In genomic region chr17:48026503-48027321, GRCh38 we compare ENCODE assay signal across 8 cellular contexts.
DNase-seq lines count a peak whose midpoint lies in the region; ATAC-seq and TF ChIP-seq lines count a peak whose summit lies in the region.

No MANE protein-coding gene starts in this region.

- no peak overlapping the region for H3K27ac Mint-ChIP-seq in central memory CD8-positive, alpha-beta T cell (ENCODE audit: low read depth)

- no peaks in the 10 kb centered on the region for H3K36me3 ChIP-seq in HEK293 (ENCODE audit: control insufficient read depth in 2 of 2, insufficient read depth in 1 of 2, low read length in 2 of 2)

- no peaks in the 10 kb centered on the region for H3K9me3 ChIP-seq in HEK293 (ENCODE audit: control insufficient read depth, insufficient read depth, low read depth, low read length)

- H3K27ac ChIP-seq in HEK293 (ENCODE audit: extremely low read depth, low read depth, low read length) = no peak overlapping the region
- H3K27ac ChIP-seq in layer of hippocampus (ENCODE audit: low read depth, low read length) = peak overlapping the region; percentile 15

- H3K27me3 ChIP-seq in layer of hippocampus (ENCODE audit: control insufficient read depth, insufficient read depth, low read length) = no peaks in the 10 kb centered on the region

- H3K4me3 Mint-ChIP-seq in central memory CD8-positive, alpha-beta T cell = peak overlapping the region; percentile 81

- H3K4me1 ChIP-seq in HEK293 (ENCODE audit: control insufficient read depth, insufficient read depth, low read length) = peaks cover 14% of the 10 kb centered on the region

- DNase-seq in COLO668 (lab: John Stamatoyannopoulos, UW; ENCODE audit: unreplicated experiment) = peak; percentile 87
- peak; percentile 60 for DNase-seq in NCI-H345 treated with DMSO at 0.1 percent for 48 hours (lab: John Stamatoyannopoulos, UW; ENCODE audit: unreplicated experiment)
- DNase-seq in activated CD4-positive, CD25-positive, alpha-beta regulatory T cell treated with anti-CD3 and anti-CD28 coated beads, Interleukin-2, amount 50 U/mL, for 72 hours = peak; percentile 69
- peak; percentile 54 to 61 for DNase-seq in central memory CD8-positive, alpha-beta T cell (ENCODE audit: low spot score in 2 of 2)
- DNase-seq in stimulated activated CD4-positive, alpha-beta T cell treated with anti-CD3 and anti-CD28 coated beads, Interleukin-1b, Interleukin-23, amount 100 ng/mL, for 4 hours (ENCODE audit: low read depth in 2 of 2) = peak; percentile 59 to 61

- POLR2A ChIA-PET in HEK293 (lab: Yijun Ruan, JAX) = interaction anchor here (0.6 to 2.2 kb wide), 7 partner anchors 14 to 107 kb away, joined by 3 to 26 read pairs (median 4); partner anchors contain the start of gene NFE2L1

- H3K27me3 Mint-ChIP-seq in central memory CD8-positive, alpha-beta T cell = peaks cover 39% of the 10 kb centered on the region

- peak; percentile 95 for TF ChIP-seq CTCF in HEK293 (tag by site-specific recombination; IDR thresholded peaks at IDR 0.05)

- H3K36me3 Mint-ChIP-seq in central memory CD8-positive, alpha-beta T cell (ENCODE audit: insufficient read depth) = peaks cover 8% of the 10 kb centered on the region

- no peak overlapping the region for H3K4me3 ChIP-seq in HEK293 (ENCODE audit: low read depth, low read length)

- ATAC-seq in central memory CD8-positive, alpha-beta T cell (replicated peaks; ENCODE audit: extremely low read depth, poor library complexity, severe bottlenecking) = no peak
- no peak for ATAC-seq in HG03521 (IDR thresholded peaks at IDR 0.05; ENCODE audit: unreplicated experiment)

- H3K4me1 Mint-ChIP-seq in central memory CD8-positive, alpha-beta T cell = peaks cover 36% of the 10 kb centered on the region

- CTCF ChIA-PET in HEK293 (lab: Yijun Ruan, JAX) = interaction anchor here (0.6 to 7.9 kb wide), 53 partner anchors 9 to 852 kb away, joined by 3 to 197 read pairs (median 4); partner anchors contain the start of genes NFE2L1 and SNX11

- H3K9me3 Mint-ChIP-seq in central memory CD8-positive, alpha-beta T cell = no peaks in the 10 kb centered on the region

TF ChIP-seq in HEK293, 187 proteins besides CTCF, POLR2A, EP300 and RAD21 (continues in another document):
- TF ChIP-seq ZNF174 (tag by site-specific recombination; IDR thresholded peaks at IDR 0.05) (no peak), ZBTB6 (tag by site-specific recombination; IDR thresholded peaks at IDR 0.05) (peak; percentile 80), ZNF664 (tag by site-specific recombination; IDR thresholded peaks at IDR 0.05) (no peak), ZBTB7A (tag by site-specific recombination; IDR thresholded peaks at IDR 0.05; ENCODE audit: low read depth) (0 out of 2 replicates have a peak, but pooled peaks have one; percentile 5), PBX3 (CRISPR knock-in tag; IDR thresholded peaks at IDR 0.05) (0 out of 2 replicates have a peak, but pooled peaks have one; percentile 45), ZBTB44 (tag by site-specific recombination; IDR thresholded peaks at IDR 0.05) (peak; percentile 91), ZNF600 (tag by site-specific recombination; IDR thresholded peaks at IDR 0.05) (peak; percentile 99), ZNF184 (tag by site-specific recombination; IDR thresholded peaks at IDR 0.05) (no peak), SP3 (tag by site-specific recombination; IDR thresholded peaks at IDR 0.05) (peak; percentile 67), ZNF280C (tag by site-specific recombination; IDR thresholded peaks at IDR 0.05) (no peak), PRDM1 (tag by site-specific recombination; IDR thresholded peaks at IDR 0.05) (no peak), KLF9 (tag by site-specific recombination; IDR thresholded peaks at IDR 0.05; ENCODE audit: low read depth) (peak; percentile 97), KLF10 (tag by site-specific recombination; IDR thresholded peaks at IDR 0.05) (peak; percentile 86), KLF17 (tag by site-specific recombination; IDR thresholded peaks at IDR 0.05) (peak; percentile 87), EGR2 (tag by site-specific recombination; IDR thresholded peaks at IDR 0.05; ENCODE audit: low read depth) (peak; percentile 96), KLF16 (tag by site-specific recombination; IDR thresholded peaks at IDR 0.05) (peak; percentile 70), SP7 (tag by site-specific recombination; IDR thresholded peaks at IDR 0.05) (peak; percentile 73), ZNF394 (tag by site-specific recombination; IDR thresholded peaks at IDR 0.05; ENCODE audit: borderline replicate concordance) (peak; percentile 36; the same call in 1 of the 2 replicates), OSR2 (tag by site-specific recombination; IDR thresholded peaks at IDR 0.05) (0 out of 2 replicates have a peak, but pooled peaks have one; percentile 32), BCL11A (tag by site-specific recombination; IDR thresholded peaks at IDR 0.05; ENCODE audit: low read depth) (0 out of 2 replicates have a peak, but pooled peaks have one; percentile 40)
